In genomic region chr18:24426073-24426397, GRCh38 we compare ENCODE assay signal across 8 cellular contexts. TPM values are rescaled to one million over a fixed set of nuclear protein-coding genes. Genes with fewer than 3 reads are reported as not detected.
DNase-seq lines count a peak whose midpoint lies in the region; ATAC-seq and TF ChIP-seq lines count a peak whose summit lies in the region.

No MANE protein-coding gene starts in this region.

- H3K4me1 Mint-ChIP-seq in naive thymus-derived CD4-positive, alpha-beta T cell: peaks cover 10 to 32% (median 25%) of the 10 kb centered on the region in 7 donors

- CTCF ChIA-PET in AG04449 (lab: Yijun Ruan, JAX): interaction anchor here (1.5 kb wide), 1 partner anchor 12 kb away, joined by 6 read pairs; no protein-coding TSS in a partner anchor
- CTCF ChIA-PET in naive thymus-derived CD4-positive, alpha-beta T cell (lab: Charles Lee): no interaction called here

- H3K9me3 ChIP-seq in duodenal mucosa (ENCODE audit: control insufficient read depth in 1 of 2, low read length in 2 of 2): no peaks in the 10 kb centered on the region
- H3K9me3 ChIP-seq in naive thymus-derived CD4-positive, alpha-beta T cell (ENCODE audit: control insufficient read depth in 2 of 3, low read length in 3 of 3): no peaks in the 10 kb centered on the region

- peaks cover 5 to 35% (median 23%) of the 10 kb centered on the region in 5 donors for H3K36me3 Mint-ChIP-seq in naive thymus-derived CD4-positive, alpha-beta T cell

- H3K27me3 Mint-ChIP-seq in naive thymus-derived CD4-positive, alpha-beta T cell: peaks cover 25 to 41% (median 34%) of the 10 kb centered on the region in 5 donors

- peaks cover 5 to 14% of the 10 kb centered on the region in 2 donors for H3K4me1 ChIP-seq in duodenal mucosa (ENCODE audit: control insufficient read depth in 1 of 2, insufficient read depth in 2 of 2, low read length in 2 of 2)
- peaks cover 6 to 11% of the 10 kb centered on the region in 2 donors for H3K4me1 ChIP-seq in naive thymus-derived CD4-positive, alpha-beta T cell (ENCODE audit: control insufficient read depth in 2 of 2, insufficient read depth in 2 of 2, low read length in 2 of 2)

- peak overlapping the region; percentile 75 to 93 (median 86) for H3K4me3 Mint-ChIP-seq in naive thymus-derived CD4-positive, alpha-beta T cell

- ATAC-seq in naive thymus-derived CD4-positive, alpha-beta T cell: no peak
- ATAC-seq in HG03571 (IDR thresholded peaks at IDR 0.05; ENCODE audit: unreplicated experiment) (no peak), HG03196 (IDR thresholded peaks at IDR 0.05; ENCODE audit: unreplicated experiment) (no peak)

- peak overlapping the region; percentile 20 to 88 (median 79) for H3K27ac Mint-ChIP-seq in naive thymus-derived CD4-positive, alpha-beta T cell

- POLR2A ChIA-PET in AG04449 (lab: Yijun Ruan, JAX): interaction anchor here (1.1 to 1.5 kb wide), 2 partner anchors 13 to 28 kb away, joined by 3 to 8 read pairs; partner anchors contain the start of gene OSBPL1A
- POLR2A ChIA-PET in naive thymus-derived CD4-positive, alpha-beta T cell (lab: Charles Lee): interaction anchor here (1.6 kb wide), 1 partner anchor 28 kb away, joined by 5 read pairs; the partner anchor contains the start of gene OSBPL1A

- intact Hi-C loops in naive thymus-derived CD4-positive, alpha-beta T cell (cut with micrococcal nuclease): loop anchor here (1.0 to 10.0 kb wide), 3 partner anchors 29 to 1491 kb away; partner anchors contain the start of genes OSBPL1A (in 2 of the 2) and RBBP8 (in 1 of the 2)

- peak overlapping the region in 1 of 2 donors; percentile 74 for H3K9ac ChIP-seq in duodenal mucosa (ENCODE audit: low read depth in 1 of 2, low read length in 2 of 2)

- H3K4me3 ChIP-seq in AG04449 (ENCODE audit: low read depth, low read length) (peak overlapping the region; percentile 77), LNCaP clone FGC (ENCODE audit: low read depth, low read length) (peak overlapping the region; percentile 83), duodenal mucosa (ENCODE audit: low read depth in 1 of 2, low read length in 2 of 2) (peak overlapping the region; percentile 85 to 87)
- peak overlapping the region; percentile 70 for H3K4me3 ChIP-seq in naive thymus-derived CD4-positive, alpha-beta T cell (ENCODE audit: low read length)

- DNase-seq in AG04449 (ENCODE audit: low read depth, low spot score) (no peak), LNCaP clone FGC (ENCODE audit: low read depth) (no peak)
- no peak for DNase-seq in naive thymus-derived CD4-positive, alpha-beta T cell
- DNase-seq in effector CD8-positive, alpha-beta T cell (lab: John Stamatoyannopoulos, UW): no peak
- no peak for DNase-seq in stimulated activated CD4-positive, alpha-beta T cell treated with anti-CD3 and anti-CD28 coated beads, Interleukin-4, amount 100 ng/mL, for 1 hour

- TF ChIP-seq CTCF in AG04449 (IDR thresholded peaks at IDR 0.05; ENCODE audit: insufficient read depth, low read length, missing control alignments): no peak
- no peak for TF ChIP-seq CTCF in LNCaP clone FGC (IDR thresholded peaks at IDR 0.05; ENCODE audit: control insufficient read depth, extremely low read depth, insufficient read depth)

- no peak overlapping the region for H3K27ac ChIP-seq in duodenal mucosa (ENCODE audit: low read depth, low read length)
- peak overlapping the region; percentile 68 for H3K27ac ChIP-seq in naive thymus-derived CD4-positive, alpha-beta T cell (ENCODE audit: low read depth, low read length)

- H3K9me3 Mint-ChIP-seq in naive thymus-derived CD4-positive, alpha-beta T cell: peaks cover 1 to 22% (median 13%) of the 10 kb centered on the region in 11 donors

- no peaks in the 10 kb centered on the region for H3K36me3 ChIP-seq in duodenal mucosa (ENCODE audit: control insufficient read depth in 1 of 2, insufficient read depth in 2 of 2, low read length in 2 of 2)
- H3K36me3 ChIP-seq in naive thymus-derived CD4-positive, alpha-beta T cell (ENCODE audit: control insufficient read depth in 2 of 3, insufficient read depth in 3 of 3, low read length in 3 of 3): no peaks in the 10 kb centered on the region

- peaks cover 10 to 14% of the 10 kb centered on the region in 2 donors for H3K27me3 ChIP-seq in duodenal mucosa (ENCODE audit: control insufficient read depth in 1 of 2, insufficient read depth in 2 of 2, low read length in 2 of 2)
- no peaks in the 10 kb centered on the region for H3K27me3 ChIP-seq in naive thymus-derived CD4-positive, alpha-beta T cell (ENCODE audit: control insufficient read depth in 2 of 2, insufficient read depth in 2 of 2, low read length in 2 of 2)

RNA-seq across cellular contexts. Expression of gene IMPACT, which starts 0.4 kb away (rescaled TPM):
- total RNA-seq in naive thymus-derived CD4-positive, alpha-beta T cell: 10 to 100 TPM in 4 of 5 experiments, 1 to 10 TPM in 1; 7.8 to 17.5 (median 15.5) TPM
- 10 to 100 TPM in 1 of 2 donors, 1 to 10 TPM in 1; 9.8 to 21.1 TPM for polyA plus RNA-seq in naive thymus-derived CD4-positive, alpha-beta T cell

RNA-seq across cellular contexts. Expression of gene OSBPL1A, which starts 28.4 kb away (rescaled TPM):
- total RNA-seq in naive thymus-derived CD4-positive, alpha-beta T cell: 1 to 10 TPM; 1.8 to 7.7 (median 4.3) TPM
- 1 to 10 TPM; 2.6 to 2.9 TPM for polyA plus RNA-seq in naive thymus-derived CD4-positive, alpha-beta T cell

RNA-seq across cellular contexts. Expression of gene HRH4, which starts 34.4 kb away (rescaled TPM):
- total RNA-seq in naive thymus-derived CD4-positive, alpha-beta T cell: 1 to 10 TPM in 1 of 5 experiments, under 1 TPM in 3, not detected in 1; 0.19 to 3.7 (median 0.47) TPM
- not detected for polyA plus RNA-seq in naive thymus-derived CD4-positive, alpha-beta T cell
